17 cellular contexts compared by ENCODE assay signal in the genomic region with DNA sequence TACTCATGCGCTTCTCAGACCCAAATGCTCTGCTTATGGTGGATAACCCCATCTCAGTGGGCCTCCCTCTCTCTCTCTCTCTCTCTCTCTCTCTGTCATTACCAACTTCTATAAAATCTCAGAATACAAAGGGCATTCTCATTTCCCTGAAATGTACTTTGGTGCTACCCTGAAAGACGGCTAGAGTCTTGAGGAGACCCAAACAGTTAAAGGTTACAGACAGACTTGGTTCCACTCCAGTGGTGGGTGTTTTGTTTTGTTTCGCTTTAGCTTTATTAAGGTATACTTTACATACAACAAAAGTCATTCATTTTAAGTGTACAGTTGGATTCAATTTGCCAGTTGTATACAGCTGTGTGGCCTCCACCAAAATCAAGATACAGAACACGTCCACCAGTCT.
"Had no signal": no experiment of that assay in that cellular context is flagged by ENCODE, and none has a peak within 500 bp of the region (broad histone marks: within the 10 kb centered on the region; RNA-seq: fewer than 3 reads in every experiment).

No MANE protein-coding gene starts in this region.

- H3K9me3 ChIP-seq: breast epithelium, left ventricle myocardium inferior, psoas muscle, spleen had no signal

- H3K27ac ChIP-seq: breast epithelium, hepatocyte, left ventricle myocardium inferior, psoas muscle had no signal

- H3K4me1 ChIP-seq: breast epithelium, psoas muscle had no signal

- H3K4me3 Mint-ChIP-seq: activated naive CD8-positive, alpha-beta T cell; activated T-cell treated with anti-CD3 and anti-CD28 coated beads, Interleukin-2, amount 50 U/mL, for 24 hours; nephron progenitor cell had no signal

- H3K9me3 Mint-ChIP-seq: activated T-cell treated with anti-CD3 and anti-CD28 coated beads, Interleukin-2, amount 50 U/mL, for 24 hours; nephron progenitor cell had no signal

- H3K4me2 ChIP-seq: hepatocyte had no signal

- DNase-seq: activated effector memory CD4-positive, alpha-beta T cell treated with Interleukin-2 at 50 U/mL for 16 hours; activated T-cell treated with anti-CD3 and anti-CD28 coated beads, Interleukin-2, amount 50 U/mL, for 24 hours; anterior cingulate cortex; dorsolateral prefrontal cortex; kidney; left ventricle myocardium inferior; mesendoderm; nephron progenitor cell; psoas muscle; spleen; stimulated activated CD4-positive, alpha-beta T cell treated with anti-CD3 and anti-CD28 coated beads, Interleukin-1b, Interleukin-23, amount 100 ng/mL, for 48 hours; stimulated activated naive CD4-positive, alpha-beta T cell had no signal

- H3K4me3 ChIP-seq: breast epithelium, dorsolateral prefrontal cortex, hepatocyte, left ventricle myocardium inferior, psoas muscle, spleen had no signal

- H3K36me3 Mint-ChIP-seq: activated naive CD8-positive, alpha-beta T cell had no signal

- FAIRE-seq: kidney had no signal

- H2AFZ ChIP-seq: hepatocyte had no signal

- H3K27ac Mint-ChIP-seq: activated naive CD8-positive, alpha-beta T cell; activated T-cell treated with anti-CD3 and anti-CD28 coated beads, Interleukin-2, amount 50 U/mL, for 24 hours; nephron progenitor cell had no signal

- H3K36me3 ChIP-seq: breast epithelium, left ventricle myocardium inferior, spleen had no signal

- H3K27me3 ChIP-seq: breast epithelium, dorsolateral prefrontal cortex, hepatocyte, spleen had no signal

- ATAC-seq: activated CD4-positive, CD25-positive, alpha-beta regulatory T cell treated with anti-CD3 and anti-CD28 coated beads, Interleukin-2, amount 50 U/mL, for 24 hours; psoas muscle; sciatic nerve had no signal
